16 cellular contexts compared by ENCODE assay signal in the genomic region with DNA sequence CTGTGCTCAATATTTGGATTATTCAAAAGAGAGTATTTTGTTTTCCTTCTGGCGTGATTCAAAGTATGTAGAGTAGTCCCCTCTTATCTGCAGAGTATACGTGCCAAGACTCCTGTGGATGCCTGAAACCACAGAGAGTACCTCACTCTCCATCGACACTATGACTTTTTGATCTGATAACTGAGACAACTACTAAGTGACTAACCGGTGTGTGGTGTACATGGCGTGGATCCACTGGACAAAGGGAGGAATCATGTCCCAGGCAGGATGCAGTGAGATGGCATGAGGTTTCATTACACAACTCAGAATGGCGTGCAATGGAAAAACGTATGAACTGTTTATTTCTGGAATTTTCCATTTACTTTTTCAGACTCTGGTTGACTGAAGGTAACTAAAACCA.
DNase-seq lines count a peak whose midpoint lies in the region; ATAC-seq and TF ChIP-seq lines count a peak whose summit lies in the region.
"Had no signal": no experiment of that assay in that cellular context is flagged by ENCODE, and none has a peak within 500 bp of the region (broad histone marks: within the 10 kb centered on the region; RNA-seq: fewer than 3 reads in every experiment).

No MANE protein-coding gene starts in this region.

- H3K4me1 Mint-ChIP-seq in mesothelial cell of epicardium: peaks cover 18% of the 10 kb centered on the region
- peaks cover 0 to 2% (median under 1%) of the 10 kb centered on the region in 4 donors for H3K4me1 Mint-ChIP-seq in CD4-positive, alpha-beta memory T cell

- H3K36me3 Mint-ChIP-seq in mesothelial cell of epicardium: peaks cover 2% of the 10 kb centered on the region
- H3K36me3 Mint-ChIP-seq in CD4-positive, alpha-beta memory T cell: no peaks in the 10 kb centered on the region
- H3K36me3 Mint-ChIP-seq: activated naive CD4-positive, alpha-beta T cell treated with anti-CD3 and anti-CD28 coated beads, Interleukin-2, amount 50 U/mL, for 72 hours; CD8-positive, alpha-beta T cell had no signal

- intact Hi-C loops in CD4-positive, alpha-beta memory T cell (cut with micrococcal nuclease): no loop called here

- H3K27ac ChIP-seq in CD4-positive, alpha-beta memory T cell (ENCODE audit: low read depth, low read length): no peak overlapping the region

- no peaks in the 10 kb centered on the region for H3K27me3 ChIP-seq in CD4-positive, alpha-beta memory T cell (ENCODE audit: insufficient read depth, low read length)

- DNase-seq in Daoy (ENCODE audit: low read depth) (peak; percentile 93), HT1080 (ENCODE audit: low read depth) (peak; percentile 79), astrocyte of the cerebellum (ENCODE audit: low read depth) (peak; percentile 81), mesothelial cell of epicardium (ENCODE audit: low spot score in 2 of 2, unreplicated experiment in 2 of 2) (no peak)
- DNase-seq in CD4-positive, alpha-beta memory T cell: no peak
- DNase-seq: activated CD4-positive, CD25-positive, alpha-beta regulatory T cell treated with anti-CD3 and anti-CD28 coated beads, Interleukin-2, amount 50 U/mL, for 72 hours; activated CD8-positive, alpha-beta memory T cell treated with anti-CD3 and anti-CD28 coated beads, Interleukin-2, amount 50 U/mL, for 48 hours; CD8-positive, alpha-beta T cell; glutamatergic neuron; mucosa of descending colon; NCI-H2107; stimulated activated naive CD4-positive, alpha-beta T cell had no signal

- TF ChIP-seq CTCF in astrocyte of the cerebellum (IDR thresholded peaks at IDR 0.05; ENCODE audit: low read depth, low read length, missing control alignments): no peak
- TF ChIP-seq CTCF in mesothelial cell of epicardium (IDR thresholded peaks at IDR 0.05; ENCODE audit: unreplicated experiment): no peak

- no peak overlapping the region for H3K4me3 ChIP-seq in astrocyte of the cerebellum (ENCODE audit: low read depth, low read length)
- H3K4me3 ChIP-seq in CD4-positive, alpha-beta memory T cell (ENCODE audit: low read length in 2 of 2): no peak overlapping the region
- H3K4me3 ChIP-seq: mucosa of descending colon had no signal

- no peaks in the 10 kb centered on the region for H3K27me3 Mint-ChIP-seq in mesothelial cell of epicardium (ENCODE audit: low read depth)
- H3K27me3 Mint-ChIP-seq in CD4-positive, alpha-beta memory T cell: peaks cover 0 to 4% of the 10 kb centered on the region in 2 donors

- CTCF ChIA-PET in CD4-positive, alpha-beta memory T cell (lab: Charles Lee; ENCODE audit: partially characterized antibody): no interaction called here

- H3K36me3 ChIP-seq in CD4-positive, alpha-beta memory T cell (ENCODE audit: insufficient read depth, low read length): no peaks in the 10 kb centered on the region

- H3K9me3 ChIP-seq in CD4-positive, alpha-beta memory T cell (ENCODE audit: control insufficient read depth in 1 of 2, low read length in 2 of 2): no peaks in the 10 kb centered on the region
- H3K9me3 ChIP-seq: mucosa of descending colon had no signal

- ATAC-seq in HG03378 (IDR thresholded peaks at IDR 0.05; ENCODE audit: unreplicated experiment): no peak
- ATAC-seq in HG02840 (IDR thresholded peaks at IDR 0.05; ENCODE audit: low FRiP score, unreplicated experiment): no peak
- ATAC-seq: CD8-positive, alpha-beta T cell; mucosa of descending colon had no signal

- POLR2A ChIA-PET in CD4-positive, alpha-beta memory T cell (lab: Charles Lee; ENCODE audit: partially characterized antibody): no interaction called here

- no peak overlapping the region for H3K4me3 Mint-ChIP-seq in mesothelial cell of epicardium
- H3K4me3 Mint-ChIP-seq in CD4-positive, alpha-beta memory T cell: peak overlapping the region in 1 of 8 donors; percentile 1
- H3K4me3 Mint-ChIP-seq: CD8-positive, alpha-beta T cell; T-helper 1 cell treated with Interleukin-12 subunit alpha and Interleukin-12 subunit beta and Interleukin-4 antibody, amounts not matched to agents 30 μg/mL and 1 μg/mL, for 36 hours had no signal

- in situ Hi-C loops in astrocyte of the cerebellum (cut with HindIII; ENCODE audit: low sequenced_read_pairs): no loop called here

- peak overlapping the region; percentile 43 for H3K27ac Mint-ChIP-seq in mesothelial cell of epicardium
- no peak overlapping the region for H3K27ac Mint-ChIP-seq in CD4-positive, alpha-beta memory T cell
- H3K27ac Mint-ChIP-seq: activated naive CD4-positive, alpha-beta T cell treated with anti-CD3 and anti-CD28 coated beads, Interleukin-2, amount 50 U/mL, for 72 hours; CD8-positive, alpha-beta T cell; T-helper 1 cell treated with Interleukin-12 subunit alpha and Interleukin-12 subunit beta and Interleukin-4 antibody, amounts not matched to agents 30 μg/mL and 1 μg/mL, for 36 hours had no signal

- no peaks in the 10 kb centered on the region for H3K4me1 ChIP-seq in CD4-positive, alpha-beta memory T cell (ENCODE audit: insufficient read depth, low read length)

- peaks cover 4% of the 10 kb centered on the region for H3K9me3 Mint-ChIP-seq in mesothelial cell of epicardium
- peaks cover 0 to 2% (median 0%) of the 10 kb centered on the region in 8 donors for H3K9me3 Mint-ChIP-seq in CD4-positive, alpha-beta memory T cell
- H3K9me3 Mint-ChIP-seq: activated naive CD4-positive, alpha-beta T cell treated with anti-CD3 and anti-CD28 coated beads, Interleukin-2, amount 50 U/mL, for 72 hours; CD8-positive, alpha-beta T cell had no signal

Comparison
In these comparisons a context has a peak if more than half of its experiments do, and no peak if none do; other contexts are left out.
1. DNase-seq: peak in Daoy (single experiment), HT1080 (single experiment) and astrocyte of the cerebellum (single experiment); none in mesothelial cell of epicardium (0 of 2) and CD4-positive, alpha-beta memory T cell (0 of 5).